In genomic region chrX:74452199-74452481, GRCh38 we compare ENCODE assay signal across 27 cellular contexts. TPM values are rescaled to one million over a fixed set of nuclear protein-coding genes. Genes with fewer than 3 reads are reported as not detected.
DNase-seq lines count a peak whose midpoint lies in the region; ATAC-seq and TF ChIP-seq lines count a peak whose summit lies in the region.
"Had no signal": no experiment of that assay in that cellular context is flagged by ENCODE, and none has a peak within 500 bp of the region (broad histone marks: within the 10 kb centered on the region; RNA-seq: fewer than 3 reads in every experiment).

No MANE protein-coding gene starts in this region.

- H3K4me1 ChIP-seq in breast epithelium = no peaks in the 10 kb centered on the region
- H3K4me1 ChIP-seq in OCI-LY7 (ENCODE audit: insufficient read depth, low read length, poor library complexity, severe bottlenecking) = no peaks in the 10 kb centered on the region

- H3K27ac Mint-ChIP-seq in MCF 10A (ENCODE audit: low read depth, unreplicated experiment) = peak overlapping the region; percentile 64
- H3K27ac Mint-ChIP-seq in HFFc6 = peak overlapping the region; percentile 92
- peak overlapping the region; percentile 68 for H3K27ac Mint-ChIP-seq in stimulated activated naive B cell treated with anti-CD40 and anti-IgM and Interleukin-4, amounts not matched to agents 10 μg/mL and 1 μg/mL and 100 μg/mL, for 72 hours
- H3K27ac Mint-ChIP-seq: B cell had no signal

- TF ChIP-seq POLR2A in breast epithelium (IDR thresholded peaks at IDR 0.05) = no peak

- H3K36me3 ChIP-seq in breast epithelium (no peaks in the 10 kb centered on the region), OCI-LY7 (ENCODE audit: insufficient read depth, low read length) (no peaks in the 10 kb centered on the region)

- TF ChIP-seq CTCF in MCF 10A (IDR thresholded peaks at IDR 0.05; ENCODE audit: unreplicated experiment) = no peak
- TF ChIP-seq CTCF in breast epithelium (IDR thresholded peaks at IDR 0.05) = no peak
- TF ChIP-seq CTCF in HFFc6 (IDR thresholded peaks at IDR 0.05) = no peak
- TF ChIP-seq CTCF in OCI-LY7 (conservative IDR thresholded peaks at IDR 0.05; ENCODE audit: low read length) = no peak

- H3K36me3 Mint-ChIP-seq in MCF 10A (ENCODE audit: insufficient read depth, unreplicated experiment) (no peaks in the 10 kb centered on the region), HFFc6 (ENCODE audit: low read depth) (no peaks in the 10 kb centered on the region)
- no peaks in the 10 kb centered on the region for H3K36me3 Mint-ChIP-seq in stimulated activated naive B cell treated with anti-CD40 and anti-IgM and Interleukin-4, amounts not matched to agents 10 μg/mL and 1 μg/mL and 100 μg/mL, for 72 hours
- H3K36me3 Mint-ChIP-seq: CD14-positive monocyte had no signal

- H3K4me1 Mint-ChIP-seq in MCF 10A (ENCODE audit: insufficient read depth, unreplicated experiment) (peaks cover 18% of the 10 kb centered on the region), HFFc6 (ENCODE audit: low read depth) (peaks cover 48% of the 10 kb centered on the region)
- peaks cover 0 to 15% of the 10 kb centered on the region in 2 donors for H3K4me1 Mint-ChIP-seq in stimulated activated naive B cell treated with anti-CD40 and anti-IgM and Interleukin-4, amounts not matched to agents 10 μg/mL and 1 μg/mL and 100 μg/mL, for 72 hours
- H3K4me1 Mint-ChIP-seq: B cell had no signal

- H3K79me2 ChIP-seq in OCI-LY7 (ENCODE audit: insufficient read depth, low read depth, low read length) = no peaks in the 10 kb centered on the region

- POLR2A ChIA-PET in MCF 10A (lab: Yijun Ruan, JAX) (no interaction called here), OCI-LY7 (lab: Charles Lee) (no interaction called here)

- H4K20me1 ChIP-seq in OCI-LY7 (ENCODE audit: insufficient read depth, low read length) = no peaks in the 10 kb centered on the region

- peaks cover 32% of the 10 kb centered on the region for H3K27me3 Mint-ChIP-seq in MCF 10A (ENCODE audit: insufficient read depth, unreplicated experiment)
- H3K27me3 Mint-ChIP-seq in HFFc6 (ENCODE audit: insufficient read depth) = peaks cover 3% of the 10 kb centered on the region; the same call in 1 of the 2 replicates
- peaks cover 0 to 4% of the 10 kb centered on the region in 2 donors for H3K27me3 Mint-ChIP-seq in stimulated activated naive B cell treated with anti-CD40 and anti-IgM and Interleukin-4, amounts not matched to agents 10 μg/mL and 1 μg/mL and 100 μg/mL, for 72 hours

- no peak overlapping the region for H3K4me2 ChIP-seq in OCI-LY7 (ENCODE audit: low read length)

- no peaks in the 10 kb centered on the region for H3K9me3 ChIP-seq in breast epithelium
- H3K9me3 ChIP-seq in OCI-LY7 (ENCODE audit: low read length) = no peaks in the 10 kb centered on the region

- ATAC-seq in stimulated activated naive B cell treated with anti-CD40 and anti-IgM and Interleukin-4, amounts not matched to agents 10 μg/mL and 1 μg/mL and 100 μg/mL, for 72 hours (replicated peaks) = no peak
- ATAC-seq: HCT116, HepG2, K562, Panc1 had no signal

- H3K4me3 ChIP-seq in breast epithelium = no peak overlapping the region
- H3K4me3 ChIP-seq in OCI-LY7 (ENCODE audit: low read depth, low read length, poor library complexity, severe bottlenecking) = no peak overlapping the region
- H3K4me3 ChIP-seq: K562 had no signal

- H3K27ac ChIP-seq in breast epithelium (no peak overlapping the region), epithelial cell of prostate (peak overlapping the region; percentile 95), OCI-LY7 (ENCODE audit: low read depth, low read length, poor library complexity, severe bottlenecking) (no peak overlapping the region)
- H3K27ac ChIP-seq: RWPE1 had no signal

- DNase-seq in MCF 10A (ENCODE audit: unreplicated experiment) (no peak), breast epithelium (ENCODE audit: low spot score in 2 of 2) (no peak), HFFc6 (no peak), epithelial cell of prostate (ENCODE audit: low read depth, low spot score) (no peak), NCI-H510A (lab: John Stamatoyannopoulos, UW) (no peak), OCI-LY7 (ENCODE audit: low spot score) (no peak), COLO668 (lab: John Stamatoyannopoulos, UW; ENCODE audit: unreplicated experiment) (no peak)
- no peak for DNase-seq in stimulated activated naive B cell treated with anti-CD40 and anti-IgM and Interleukin-4, amounts not matched to agents 10 μg/mL and 1 μg/mL and 100 μg/mL, for 72 hours
- DNase-seq: DMS153; DND-41; Kasumi-1; MV-4-11; NCI-H1105; NCI-H1436 treated with DMSO at 0.1 percent for 48 hours; NCI-H187 treated with DMSO at 0.1 percent for 48 hours; NCI-H2107; NCI-H524 treated with DMSO at 0.1 percent for 48 hours; NCI-H774; NK-92 treated with Interleukin-12 subunit alpha and Interleukin-12 subunit beta, amount 100 ng/mL, for 24 hours; SHP77 treated with DMSO at 0.1 percent for 48 hours had no signal

- H3K9me3 Mint-ChIP-seq in MCF 10A (ENCODE audit: unreplicated experiment) (no peaks in the 10 kb centered on the region), HFFc6 (no peaks in the 10 kb centered on the region)
- H3K9me3 Mint-ChIP-seq in stimulated activated naive B cell treated with anti-CD40 and anti-IgM and Interleukin-4, amounts not matched to agents 10 μg/mL and 1 μg/mL and 100 μg/mL, for 72 hours = no peaks in the 10 kb centered on the region

- H3K9me2 ChIP-seq in OCI-LY7 (ENCODE audit: insufficient read depth, low read length) = no peaks in the 10 kb centered on the region

- intact Hi-C loops in MCF 10A (cut with micrococcal nuclease) (loop anchor here (10.0 kb wide), 1 partner anchor 157 kb away; no protein-coding TSS in a partner anchor), breast epithelium (cut with DNase I; ENCODE audit: low total_unique reads) (no loop called here), OCI-LY7 (cut with micrococcal nuclease; ENCODE audit: unreplicated experiment) (no loop called here)

- H3K4me3 Mint-ChIP-seq in MCF 10A (ENCODE audit: unreplicated experiment) (no peak overlapping the region), HFFc6 (no peak overlapping the region)
- H3K4me3 Mint-ChIP-seq in stimulated activated naive B cell treated with anti-CD40 and anti-IgM and Interleukin-4, amounts not matched to agents 10 μg/mL and 1 μg/mL and 100 μg/mL, for 72 hours = no peak overlapping the region
- H3K4me3 Mint-ChIP-seq: B cell, CD14-positive monocyte had no signal

- H2AFZ ChIP-seq in OCI-LY7 (ENCODE audit: low read length) = no peak overlapping the region

- H3K27me3 ChIP-seq in breast epithelium = peaks cover 0 to 19% of the 10 kb centered on the region in 2 donors

- CTCF ChIA-PET in MCF 10A (lab: Yijun Ruan, JAX) (no interaction called here), OCI-LY7 (lab: Charles Lee; ENCODE audit: unreplicated experiment) (no interaction called here)

- BruUV-seq in MCF 10A (replicated peaks; lab: Mats Ljungman, UMichigan) = no TSS peak
- BruUV-seq in OCI-LY7 (replicated peaks; lab: Mats Ljungman, UMichigan) = no TSS peak

RNA-seq across cellular contexts. Expression of gene SLC16A2, which starts 30.8 kb away (rescaled TPM):
- 11.9 and 13.7 TPM in 2 replicates for total RNA-seq in MCF 10A (2022)
- 10 to 100 TPM in 1 of 3 donors, 1 to 10 TPM in 2; 4.8 to 10.8 (median 6.6) TPM for total RNA-seq in breast epithelium
- 10 to 100 TPM; 40.4 to 68.5 (median 48.1) TPM for total RNA-seq in HFFc6 (2021; fragmentation: NEBNext Ultra II Directional; extraction: Animal tissue kit (Norgen Biotek cat#: 25700))
- total RNA-seq in OCI-LY7 (2014; rRNA removed; shearing (Covaris generic)) = not detected in 2 replicates
- total RNA-seq in OCI-LY7 (2022) = not detected in 2 replicates
- total RNA-seq: B cell had no signal

Comparison
In these comparisons a context has a peak if more than half of its experiments do, and no peak if none do; other contexts are left out.
1. RNA of gene SLC16A2, which starts 30.8 kb away (total RNA-seq): 40.4 to 68.5 TPM in HFFc6, 11.9 to 13.7 TPM in MCF 10A and 4.8 to 10.8 TPM in breast epithelium; not detected in OCI-LY7; every median in the first group is over 4 times any median in the second.
2. Peak in every context shown above with its lines, with median percentiles within 50 percentile points of each other: H3K27ac Mint-ChIP-seq.